Comparison of ENCODE assay signal across 7 cellular contexts in genomic region chr10:21372651-21373410, GRCh38.
DNase-seq lines count a peak whose midpoint lies in the region; ATAC-seq and TF ChIP-seq lines count a peak whose summit lies in the region.

No MANE protein-coding gene starts in this region.

- TF ChIP-seq CTCF in foreskin keratinocyte (conservative IDR thresholded peaks at IDR 0.05) (peak; percentile 12), spleen (IDR thresholded peaks at IDR 0.05 in 8 of 11, conservative IDR thresholded peaks at IDR 0.05 in 3 of 11) (no peak)

- H3K27ac ChIP-seq in foreskin keratinocyte = no peak overlapping the region
- peak overlapping the region in 5 of 8 donors; percentile 16 to 48 (median 27) for H3K27ac ChIP-seq in spleen

- H3K36me3 Mint-ChIP-seq in activated T-cell treated with anti-CD3 and anti-CD28 coated beads, Interleukin-2, amount 50 U/mL, for 4 hours (ENCODE audit: insufficient read depth) = no peaks in the 10 kb centered on the region

- ATAC-seq in GM18499 (IDR thresholded peaks at IDR 0.05; ENCODE audit: insufficient read depth, unreplicated experiment) (peak; percentile 79), HG02642 (IDR thresholded peaks at IDR 0.05; ENCODE audit: poor library complexity, unreplicated experiment) (peak; percentile 70), foreskin keratinocyte (peak; percentile 90)
- ATAC-seq in activated T-cell treated with anti-CD3 and anti-CD28 coated beads, Interleukin-2, amount 50 U/mL, for 4 hours = peak; percentile 80 to 95

- no peaks in the 10 kb centered on the region for H3K9me3 ChIP-seq in spleen

- 35 to 49% (median 40%) methylated on average over 4 of the region's 4 CpGs for WGBS in spleen, 5 donors

- no peak for TF ChIP-seq POLR2A in spleen (IDR thresholded peaks at IDR 0.05)

- intact Hi-C loops in spleen (cut with DNase I; ENCODE audit: low total_unique reads) = no loop called here

- no peaks in the 10 kb centered on the region for H3K9me3 Mint-ChIP-seq in activated T-cell treated with anti-CD3 and anti-CD28 coated beads, Interleukin-2, amount 50 U/mL, for 4 hours

- no peaks in the 10 kb centered on the region for H3K36me3 ChIP-seq in spleen

- peak; percentile 51 for DNase-seq in NCI-H2227 (lab: John Stamatoyannopoulos, UW; ENCODE audit: unreplicated experiment)
- DNase-seq in activated T-cell treated with anti-CD3 and anti-CD28 coated beads, Interleukin-2, amount 50 U/mL, for 4 hours = no peak
- DNase-seq in foreskin keratinocyte = peak; percentile 80 to 88
- no peak for DNase-seq in spleen
- no peak for DNase-seq in NCI-H1105 (lab: John Stamatoyannopoulos, UW)

- H3K27me3 ChIP-seq in foreskin keratinocyte (no peaks in the 10 kb centered on the region), spleen (replicated peaks in 1 of 7) (no peaks in the 10 kb centered on the region)

- H3K27me3 Mint-ChIP-seq in activated T-cell treated with anti-CD3 and anti-CD28 coated beads, Interleukin-2, amount 50 U/mL, for 4 hours (ENCODE audit: low read depth) = no peaks in the 10 kb centered on the region

- H3K4me1 ChIP-seq in foreskin keratinocyte (peaks cover 29% of the 10 kb centered on the region), spleen (peaks cover 0 to 28% (median 14%) of the 10 kb centered on the region in 6 donors)

- H3K4me3 ChIP-seq in spleen = peak overlapping the region in 2 of 8 donors; percentile 6 to 37

- peaks cover 9% of the 10 kb centered on the region for H3K4me1 Mint-ChIP-seq in activated T-cell treated with anti-CD3 and anti-CD28 coated beads, Interleukin-2, amount 50 U/mL, for 4 hours (ENCODE audit: low read depth)

- H3K4me3 Mint-ChIP-seq in activated T-cell treated with anti-CD3 and anti-CD28 coated beads, Interleukin-2, amount 50 U/mL, for 4 hours = peak overlapping the region; percentile 57

Comparison
In these comparisons a context has a peak if more than half of its experiments do, and no peak if none do; other contexts are left out.
1. DNase-seq: peak in NCI-H2227 (single experiment) and foreskin keratinocyte (2 of 2); none in activated T-cell treated with anti-CD3 and anti-CD28 coated beads, Interleukin-2, amount 50 U/mL, for 4 hours (single experiment), spleen (single experiment) and NCI-H1105 (single experiment).
2. Peak in every context shown above with its lines, with median percentiles within 50 percentile points of each other: ATAC-seq.